ENCODE assay signal across 8 cellular contexts in genomic region chr17:80790021-80790765, GRCh38.
DNase-seq lines count a peak whose midpoint lies in the region; ATAC-seq and TF ChIP-seq lines count a peak whose summit lies in the region.

No MANE protein-coding gene starts in this region.

- peaks cover 12% of the 10 kb centered on the region for H3K9me3 ChIP-seq in OCI-LY7 (ENCODE audit: low read length)
- H3K9me3 ChIP-seq in gastroesophageal sphincter: no peaks in the 10 kb centered on the region
- no peaks in the 10 kb centered on the region for H3K9me3 ChIP-seq in vagina

- ATAC-seq in gastroesophageal sphincter: no peak

- H3K4me3 ChIP-seq in OCI-LY7 (ENCODE audit: low read depth, low read length, poor library complexity, severe bottlenecking) (peak overlapping the region; percentile 26), gastroesophageal sphincter (no peak overlapping the region), vagina (no peak overlapping the region)

- H3K27me3 ChIP-seq in gastroesophageal sphincter (no peaks in the 10 kb centered on the region), vagina (no peaks in the 10 kb centered on the region)

- H3K79me2 ChIP-seq in OCI-LY7 (ENCODE audit: insufficient read depth, low read depth, low read length): peaks cover 14% of the 10 kb centered on the region; the same call in 1 of the 2 replicates

- POLR2A ChIA-PET in OCI-LY7 (lab: Charles Lee): interaction anchor here (0.6 to 1.0 kb wide), 4 partner anchors 10 to 51 kb away, joined by 3 to 4 read pairs (median 3); no protein-coding TSS in a partner anchor

- peak overlapping the region; percentile 49; the same call in 1 of the 2 replicates for H2AFZ ChIP-seq in OCI-LY7 (ENCODE audit: low read length)

- H3K36me3 ChIP-seq in OCI-LY7 (ENCODE audit: insufficient read depth, low read length) (peaks cover 45% of the 10 kb centered on the region), gastroesophageal sphincter (no peaks in the 10 kb centered on the region), vagina (no peaks in the 10 kb centered on the region)

- no peak for TF ChIP-seq EP300 in gastroesophageal sphincter (IDR thresholded peaks at IDR 0.05)

- TF ChIP-seq POLR2A in gastroesophageal sphincter (IDR thresholded peaks at IDR 0.05) (no peak), vagina (IDR thresholded peaks at IDR 0.05) (no peak)

- TF ChIP-seq CTCF in OCI-LY7 (conservative IDR thresholded peaks at IDR 0.05; ENCODE audit: low read length) (no peak), gastroesophageal sphincter (IDR thresholded peaks at IDR 0.05) (no peak), vagina (IDR thresholded peaks at IDR 0.05) (no peak)

- intact Hi-C loops in OCI-LY7 (cut with micrococcal nuclease; ENCODE audit: unreplicated experiment) (no loop called here), vagina (cut with DNase I) (no loop called here)

- 78 to 79% methylated on average over 10 to 11 of the region's 13 CpGs for WGBS in gastroesophageal sphincter (ENCODE audit: low coverage in 1 of 2), 2 donors

- in situ Hi-C loops in KBM-7 (cut with MboI; ENCODE audit: low pct_unique_long_range_greater_than_20kb, low sequenced_read_pairs): no loop called here

- no TSS peak for BruUV-seq in OCI-LY7 (replicated peaks; lab: Mats Ljungman, UMichigan)

- H4K20me1 ChIP-seq in OCI-LY7 (ENCODE audit: insufficient read depth, low read length): no peaks in the 10 kb centered on the region

- peak; percentile 25 for DNase-seq in stimulated activated CD4-positive, alpha-beta T cell treated with anti-CD3 and anti-CD28 coated beads, Interleukin-1b, Interleukin-23, amount 100 ng/mL, for 48 hours
- DNase-seq in stimulated activated CD4-positive, alpha-beta T cell treated with anti-CD3 and anti-CD28 coated beads, Interleukin-4, amount 100 ng/mL, for 1 hour: no peak
- peak; percentile 78 for DNase-seq in OCI-LY7 (ENCODE audit: low spot score)
- DNase-seq in vagina (ENCODE audit: extremely low spot score in 2 of 2): no peak
- DNase-seq in NCI-H524 (lab: John Stamatoyannopoulos, UW): no peak
- DNase-seq in GF-D8 (lab: John Stamatoyannopoulos, UW): no peak
- no peak for DNase-seq in KBM-7

- H3K27ac ChIP-seq in OCI-LY7 (ENCODE audit: low read depth, low read length, poor library complexity, severe bottlenecking) (peak overlapping the region; percentile 83), gastroesophageal sphincter (peak overlapping the region in 3 of 4 donors; percentile 19 to 58 (median 25)), vagina (peak overlapping the region; percentile 82)

- CTCF ChIA-PET in OCI-LY7 (lab: Charles Lee; ENCODE audit: unreplicated experiment): interaction anchor here (0.8 kb wide), 1 partner anchor 10 kb away, joined by 5 read pairs; no protein-coding TSS in a partner anchor

- peaks cover 39% of the 10 kb centered on the region for H3K4me1 ChIP-seq in OCI-LY7 (ENCODE audit: insufficient read depth, low read length, poor library complexity, severe bottlenecking)
- peaks cover 0 to 65% (median 17%) of the 10 kb centered on the region in 3 donors for H3K4me1 ChIP-seq in gastroesophageal sphincter
- peaks cover 51% of the 10 kb centered on the region for H3K4me1 ChIP-seq in vagina

- peak overlapping the region; percentile 64 for H3K4me2 ChIP-seq in OCI-LY7 (ENCODE audit: low read length)

- H3K9me2 ChIP-seq in OCI-LY7 (ENCODE audit: insufficient read depth, low read length): no peaks in the 10 kb centered on the region

Comparison
In these comparisons a context has a peak if more than half of its experiments do, and no peak if none do; other contexts are left out.
1. DNase-seq: peak in stimulated activated CD4-positive, alpha-beta T cell treated with anti-CD3 and anti-CD28 coated beads, Interleukin-1b, Interleukin-23, amount 100 ng/mL, for 48 hours (single experiment) and OCI-LY7 (single experiment); none in stimulated activated CD4-positive, alpha-beta T cell treated with anti-CD3 and anti-CD28 coated beads, Interleukin-4, amount 100 ng/mL, for 1 hour (single experiment), vagina (0 of 2), NCI-H524 (0 of 2), GF-D8 (single experiment) and KBM-7 (single experiment).
2. H3K27ac ChIP-seq: peak in every context shown above with its lines; median percentile 83 in OCI-LY7; 82 in vagina; 25 in gastroesophageal sphincter.